In the genomic region with DNA sequence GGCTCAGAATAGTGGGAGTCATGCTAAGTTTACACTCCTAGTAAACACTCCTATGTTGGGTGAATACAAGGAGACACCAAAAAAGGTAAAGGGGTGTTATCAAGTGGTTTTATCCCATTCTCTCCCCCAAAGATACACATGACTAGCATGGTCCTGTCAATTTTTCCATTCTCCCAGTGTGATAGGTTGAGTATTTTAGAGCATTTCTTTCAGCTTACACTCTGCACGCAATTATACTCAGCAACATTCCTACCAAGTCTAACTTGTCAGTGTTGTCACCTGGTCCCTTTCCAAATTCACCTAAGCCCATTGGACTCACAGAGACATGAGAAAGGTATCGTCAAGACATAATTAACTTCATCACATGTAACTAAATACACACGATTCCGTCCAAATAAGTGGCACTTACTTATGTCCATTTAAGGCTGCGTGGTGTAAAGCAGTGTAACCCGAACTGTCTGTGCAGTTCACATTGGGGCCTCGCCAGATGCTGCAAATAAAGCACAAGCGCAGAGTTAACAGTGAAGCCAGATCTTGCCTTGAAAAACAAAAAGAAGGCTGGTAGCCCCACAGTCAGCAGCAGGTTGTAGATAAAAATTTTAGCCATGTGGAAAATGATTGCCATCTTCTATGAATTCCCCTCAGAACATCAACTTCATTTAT, we compare ENCODE assay signal across 18 cellular contexts.
DNase-seq lines count a peak whose midpoint lies in the region; ATAC-seq and TF ChIP-seq lines count a peak whose summit lies in the region.
"Had no signal": no experiment of that assay in that cellular context is flagged by ENCODE, and none has a peak within 500 bp of the region (broad histone marks: within the 10 kb centered on the region; RNA-seq: fewer than 3 reads in every experiment).

No MANE protein-coding gene starts in this region.

- H3K27ac ChIP-seq in SK-N-SH (ENCODE audit: low read depth in 2 of 2, low read length in 1 of 2) (no peak overlapping the region), muscle layer of duodenum (ENCODE audit: low read length) (no peak overlapping the region)
- H3K27ac ChIP-seq: C4-2B had no signal

- no peaks in the 10 kb centered on the region for H3F3A ChIP-seq in SK-N-SH (replicated peaks; ENCODE audit: insufficient read depth)

- TF ChIP-seq EP300 in SK-N-SH (IDR thresholded peaks at IDR 0.05; ENCODE audit: borderline replicate concordance in 1 of 2, low read depth in 1 of 2, low read length in 1 of 2), result no peak

- no peaks in the 10 kb centered on the region for H3K79me2 ChIP-seq in SK-N-SH (ENCODE audit: insufficient read depth)

- H4K20me1 ChIP-seq in SK-N-SH (ENCODE audit: insufficient read depth), result no peaks in the 10 kb centered on the region

- TF ChIP-seq CTCF in SK-N-SH (IDR thresholded peaks at IDR 0.05), result no peak

- CTCF ChIA-PET in SK-N-SH (lab: Yijun Ruan, JAX), result interaction anchor here (1.1 kb wide), 1 partner anchor 34 kb away, joined by 3 read pairs; no protein-coding TSS in a partner anchor

- no peak for TF ChIP-seq RAD21 in SK-N-SH (IDR thresholded peaks at IDR 0.05; ENCODE audit: low read length)

- no peak overlapping the region for H3K4me2 ChIP-seq in SK-N-SH

- H3K36me3 ChIP-seq in SK-N-SH (replicated peaks in 1 of 2; ENCODE audit: control insufficient read depth in 1 of 2, insufficient read depth in 2 of 2, low read length in 1 of 2) (no peaks in the 10 kb centered on the region), muscle layer of duodenum (ENCODE audit: control insufficient read depth in 1 of 2, insufficient read depth in 2 of 2, low read length in 2 of 2) (no peaks in the 10 kb centered on the region)
- H3K36me3 ChIP-seq: HAP-1 had no signal

- H3K27me3 ChIP-seq in SK-N-SH (ENCODE audit: insufficient read depth) (no peaks in the 10 kb centered on the region), muscle layer of duodenum (ENCODE audit: low read depth, low read length) (no peaks in the 10 kb centered on the region)

- H3K4me1 ChIP-seq in SK-N-SH (ENCODE audit: control insufficient read depth in 1 of 2, insufficient read depth in 2 of 2, low read depth in 1 of 2, low read length in 1 of 2) (no peaks in the 10 kb centered on the region; a peak in 1 of 4 replicates), muscle layer of duodenum (ENCODE audit: control insufficient read depth in 1 of 2, insufficient read depth in 2 of 2, low read length in 2 of 2) (no peaks in the 10 kb centered on the region)
- H3K4me1 ChIP-seq: HAP-1 had no signal

- no peak overlapping the region for H3K9ac ChIP-seq in SK-N-SH

- ATAC-seq in SK-N-SH treated with all-trans-retinoic acid at 6 μM for 48 hours, result peak; percentile 33; the same call in 1 of the 3 replicates
- ATAC-seq in GM21367 (IDR thresholded peaks at IDR 0.05; ENCODE audit: unreplicated experiment), result no peak
- ATAC-seq: activated T-helper 17 cell treated with anti-CD3 and anti-CD28 coated beads, Interleukin-2, amount 50 U/mL, for 72 hours; natural killer cell treated with Interleukin-12 subunit alpha and Interleukin-12 subunit beta and Interleukin-15 and Interleukin-18, amount 100 ng/mL, for 72 hours; stimulated activated naive CD8-positive, alpha-beta T cell treated with anti-CD3 and anti-CD28 coated beads, Interleukin-15, Interleukin-2, amounts not matched to agents 100 U/mL and 50 U/mL, for 24 hours had no signal

- no peaks in the 10 kb centered on the region for H3K9me2 ChIP-seq in SK-N-SH

- POLR2A ChIA-PET in SK-N-SH (lab: Yijun Ruan, JAX), result no interaction called here

- intact Hi-C loops in cardiac septum (cut with DNase I), result no loop called here

- WGBS in SK-N-SH (ENCODE audit: low lambda C conversion rate), result 92% methylated on average over 8 of the region's 8 CpGs

- no peak overlapping the region for H3K4me3 ChIP-seq in SK-N-SH (ENCODE audit: low read depth in 2 of 2, low read length in 1 of 2)
- peak overlapping the region; percentile 9 to 15 for H3K4me3 ChIP-seq in muscle layer of duodenum (ENCODE audit: low read depth in 1 of 2, low read length in 2 of 2)
- H3K4me3 ChIP-seq: HAP-1 had no signal

- DNase-seq in SK-N-SH, result no peak
- DNase-seq in NCI-H524 treated with DMSO at 0.1 percent for 48 hours (lab: John Stamatoyannopoulos, UW), result peak; percentile 73
- DNase-seq in kidney glomerular epithelial cell (lab: John Stamatoyannopoulos, UW), result no peak
- DNase-seq in stimulated activated CD4-positive, alpha-beta T cell treated with anti-CD3 and anti-CD28 coated beads, Interleukin-15, amount 100 ng/mL, for 24 hours, result no peak
- DNase-seq in cardiac septum (ENCODE audit: low spot score), result no peak
- DNase-seq: DMS79; effector CD8-positive, alpha-beta T cell; Kasumi-1; mammary epithelial cell; NCI-H1930; stimulated activated naive CD8-positive, alpha-beta T cell treated with anti-CD3 and anti-CD28 coated beads, Interleukin-15, Interleukin-2, amounts not matched to agents 100 U/mL and 50 U/mL, for 24 hours had no signal

- no peak overlapping the region for H2AFZ ChIP-seq in SK-N-SH (ENCODE audit: low read depth)

- H3K9me3 ChIP-seq in SK-N-SH (no peaks in the 10 kb centered on the region), muscle layer of duodenum (ENCODE audit: control insufficient read depth in 1 of 2, low read length in 2 of 2) (no peaks in the 10 kb centered on the region)
- H3K9me3 ChIP-seq: HAP-1 had no signal

TF ChIP-seq in SK-N-SH treated with all-trans-retinoic acid at 6 μM for 48 hours, 23 proteins besides CTCF, POLR2A, EP300 and RAD21:
- TF ChIP-seq PPARA (CRISPR knock-in tag; IDR thresholded peaks at IDR 0.05; ENCODE audit: borderline replicate concordance) (no peak), BACH2 (CRISPR knock-in tag; IDR thresholded peaks at IDR 0.05; ENCODE audit: borderline replicate concordance) (no peak), ZFP3 (CRISPR knock-in tag; IDR thresholded peaks at IDR 0.05) (no peak)

TF ChIP-seq in SK-N-SH, 30 proteins besides CTCF, POLR2A, EP300 and RAD21:
- TF ChIP-seq RFX5 (IDR thresholded peaks at IDR 0.05; ENCODE audit: low read length) (no peak), TCF12 (IDR thresholded peaks at IDR 0.05) (no peak), SMC3 (IDR thresholded peaks at IDR 0.05; ENCODE audit: low read depth, low read length) (no peak)

Comparison
In these comparisons a context has a peak if more than half of its experiments do, and no peak if none do; other contexts are left out.
1. H3K4me3 ChIP-seq: peak in muscle layer of duodenum (2 of 2); none in SK-N-SH (0 of 2).